Comparison of ENCODE assay signal across 8 cellular contexts in the genomic region with DNA sequence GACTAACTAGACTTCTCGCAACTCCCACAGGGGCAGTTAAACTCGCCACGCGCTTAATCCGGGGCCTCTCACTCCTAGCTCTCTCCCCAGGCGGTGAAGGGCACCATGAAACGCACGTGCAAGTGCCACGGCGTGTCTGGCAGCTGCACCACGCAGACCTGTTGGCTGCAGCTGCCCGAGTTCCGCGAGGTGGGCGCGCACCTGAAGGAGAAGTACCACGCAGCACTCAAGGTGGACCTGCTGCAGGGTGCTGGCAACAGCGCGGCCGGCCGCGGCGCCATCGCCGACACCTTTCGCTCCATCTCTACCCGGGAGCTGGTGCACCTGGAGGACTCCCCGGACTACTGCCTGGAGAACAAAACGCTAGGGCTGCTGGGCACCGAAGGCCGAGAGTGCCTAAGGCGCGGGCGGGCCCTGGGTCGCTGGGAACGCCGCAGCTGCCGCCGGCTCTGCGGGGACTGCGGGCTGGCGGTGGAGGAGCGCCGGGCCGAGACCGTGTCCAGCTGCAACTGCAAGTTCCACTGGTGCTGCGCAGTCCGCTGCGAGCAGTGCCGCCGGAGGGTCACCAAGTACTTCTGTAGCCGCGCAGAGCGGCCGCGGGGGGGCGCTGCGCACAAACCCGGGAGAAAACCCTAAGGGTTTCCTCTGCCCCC. TPM values are rescaled to one million over a fixed set of nuclear protein-coding genes. Genes with fewer than 3 reads are reported as not detected.
DNase-seq lines count a peak whose midpoint lies in the region; ATAC-seq and TF ChIP-seq lines count a peak whose summit lies in the region.

No MANE protein-coding gene starts in this region.

- H3K79me2 ChIP-seq in OCI-LY7 (ENCODE audit: insufficient read depth, low read depth, low read length): no peaks in the 10 kb centered on the region

- H3K4me2 ChIP-seq in OCI-LY7 (ENCODE audit: low read length): peak overlapping the region; percentile 82

- H3K4me1 ChIP-seq in OCI-LY7 (ENCODE audit: insufficient read depth, low read length, poor library complexity, severe bottlenecking) (peaks cover 13% of the 10 kb centered on the region), esophagus squamous epithelium (peaks cover 13 to 20% (median 14%) of the 10 kb centered on the region in 3 donors), mucosa of stomach (ENCODE audit: control insufficient read depth, insufficient read depth, low read length) (peaks cover 16% of the 10 kb centered on the region)

- peak overlapping the region; percentile 63; the same call in 1 of the 2 replicates for H2AFZ ChIP-seq in OCI-LY7 (ENCODE audit: low read length)

- H3K27ac ChIP-seq in OCI-LY7 (ENCODE audit: low read depth, low read length, poor library complexity, severe bottlenecking): no peak overlapping the region
- no peak overlapping the region for H3K27ac ChIP-seq in esophagus squamous epithelium

- TF ChIP-seq POLR2A in esophagus squamous epithelium (IDR thresholded peaks at IDR 0.05): no peak

- TF ChIP-seq CTCF in GM12872 (IDR thresholded peaks at IDR 0.05; ENCODE audit: insufficient read depth, low read depth, low read length) (peak; percentile 83), OCI-LY7 (conservative IDR thresholded peaks at IDR 0.05; ENCODE audit: low read length) (peak; percentile 88), esophagus squamous epithelium (IDR thresholded peaks at IDR 0.05) (peak; percentile 32 to 70 (median 64))

- no peak overlapping the region for H3K9ac ChIP-seq in mucosa of stomach (ENCODE audit: low read length)

- no peaks in the 10 kb centered on the region for H3K9me3 ChIP-seq in OCI-LY7 (ENCODE audit: low read length)
- no peaks in the 10 kb centered on the region for H3K9me3 ChIP-seq in esophagus squamous epithelium
- H3K9me3 ChIP-seq in mucosa of stomach (ENCODE audit: control insufficient read depth, low read length): no peaks in the 10 kb centered on the region

- H4K20me1 ChIP-seq in OCI-LY7 (ENCODE audit: insufficient read depth, low read length): no peaks in the 10 kb centered on the region

- H3K4me3 ChIP-seq in OCI-LY7 (ENCODE audit: low read depth, low read length, poor library complexity, severe bottlenecking) (peak overlapping the region; percentile 59), esophagus squamous epithelium (peak overlapping the region; percentile 35 to 72 (median 46)), mucosa of stomach (ENCODE audit: low read length) (peak overlapping the region; percentile 57)

- BruUV-seq in OCI-LY7 (replicated peaks; lab: Mats Ljungman, UMichigan): no TSS peak

- no peaks in the 10 kb centered on the region for H3K9me2 ChIP-seq in OCI-LY7 (ENCODE audit: insufficient read depth, low read length)

- no peak for ATAC-seq in GM19467 (IDR thresholded peaks at IDR 0.05; ENCODE audit: unreplicated experiment)

- WGBS in esophagus squamous epithelium, 2 donors: no CpG with 5 or more reads among the region's 59 CpGs

- intact Hi-C loops in OCI-LY7 (cut with micrococcal nuclease; ENCODE audit: unreplicated experiment): no loop called here
- intact Hi-C loops in esophagus squamous epithelium (cut with DNase I): no loop called here

- H3K36me3 ChIP-seq in OCI-LY7 (ENCODE audit: insufficient read depth, low read length): no peaks in the 10 kb centered on the region
- H3K36me3 ChIP-seq in esophagus squamous epithelium: peaks cover 0 to 29% (median 0%) of the 10 kb centered on the region in 3 donors
- no peaks in the 10 kb centered on the region for H3K36me3 ChIP-seq in mucosa of stomach (ENCODE audit: control insufficient read depth, insufficient read depth, low read length)

- POLR2A ChIA-PET in OCI-LY7 (lab: Charles Lee): interaction anchor here (0.6 to 1.8 kb wide), 2 partner anchors 12 to 394 kb away, joined by 3 to 4 read pairs; no protein-coding TSS in a partner anchor

- CTCF ChIA-PET in OCI-LY7 (lab: Charles Lee; ENCODE audit: unreplicated experiment): no interaction called here

- H3K27me3 ChIP-seq in esophagus squamous epithelium (peaks cover 0 to 65% (median 3%) of the 10 kb centered on the region in 4 donors), mucosa of stomach (ENCODE audit: control insufficient read depth, insufficient read depth, low read length) (peaks cover 31% of the 10 kb centered on the region)

- peak; percentile 54 for DNase-seq in HT1080 (ENCODE audit: low read depth)
- DNase-seq in OCI-LY7 (ENCODE audit: low spot score): peak; percentile 48
- peak; percentile 75 to 82 for DNase-seq in activated T-cell treated with anti-CD3 and anti-CD28 coated beads, Interleukin-2, amount 50 U/mL, for 48 hours
- no peak for DNase-seq in esophagus squamous epithelium (lab: John Stamatoyannopoulos, UW)
- DNase-seq in stimulated activated CD8-positive, alpha-beta memory T cell treated with anti-CD3 and anti-CD28 coated beads, Interleukin-4, amount 100 ng/mL, for 1 hour (ENCODE audit: low read depth in 2 of 2, low spot score in 1 of 2): peak; percentile 22 to 31

RNA-seq across cellular contexts. Expression of a gene that starts 19.5 kb away (rescaled TPM):
- not detected in 2 replicates for total RNA-seq in HT1080 (2014; rRNA removed; shearing (Covaris generic))
- not detected in 2 replicates for polyA plus RNA-seq in HT1080 (2015; cell fraction: cytosol; rRNA removed)
- polyA plus RNA-seq in HT1080 (2015; cell fraction: nucleus; rRNA removed): not detected in 2 replicates
- total RNA-seq in OCI-LY7 (2014; rRNA removed; shearing (Covaris generic)): not detected in 2 replicates
- total RNA-seq in OCI-LY7 (2022) (not detected in 2 replicates), esophagus squamous epithelium (not detected)

RNA-seq across cellular contexts. Expression of a gene that starts 37.4 kb away (rescaled TPM):
- 0.93 and 1.9 TPM in 2 replicates for total RNA-seq in HT1080 (2014; rRNA removed; shearing (Covaris generic))
- 0.33 and 0.67 TPM in 2 replicates for polyA plus RNA-seq in HT1080 (2015; cell fraction: cytosol; rRNA removed)
- polyA plus RNA-seq in HT1080 (2015; cell fraction: nucleus; rRNA removed): 40.9 and 42.1 TPM in 2 replicates
- total RNA-seq in OCI-LY7 (2014; rRNA removed; shearing (Covaris generic)): 12.5 and 16.4 TPM in 2 replicates
- total RNA-seq in OCI-LY7 (2022): 21.3 and 26.0 TPM in 2 replicates
- total RNA-seq in esophagus squamous epithelium: 1 to 10 TPM in 3 of 4 donors, under 1 TPM in 1; 0.85 to 7.1 (median 2.5) TPM

RNA-seq across cellular contexts. Expression of a gene that starts 47.4 kb away (rescaled TPM):
- 239 and 289 TPM in 2 replicates for total RNA-seq in HT1080 (2014; rRNA removed; shearing (Covaris generic))
- 184 and 229 TPM in 2 replicates for polyA plus RNA-seq in HT1080 (2015; cell fraction: cytosol; rRNA removed)
- 97.1 and 141 TPM in 2 replicates for polyA plus RNA-seq in HT1080 (2015; cell fraction: nucleus; rRNA removed)
- 288 and 374 TPM in 2 replicates for total RNA-seq in OCI-LY7 (2014; rRNA removed; shearing (Covaris generic))
- total RNA-seq in OCI-LY7 (2022) (209 TPM in 2 replicates), esophagus squamous epithelium (100 to 1,000 TPM; 160 to 215 (median 187) TPM)

RNA-seq across cellular contexts. Expression of a gene that starts 53.4 kb away (rescaled TPM):
- 9.0 and 9.8 TPM in 2 replicates for total RNA-seq in HT1080 (2014; rRNA removed; shearing (Covaris generic))
- 19.5 and 21.9 TPM in 2 replicates for polyA plus RNA-seq in HT1080 (2015; cell fraction: cytosol; rRNA removed)
- 34.0 and 35.5 TPM in 2 replicates for polyA plus RNA-seq in HT1080 (2015; cell fraction: nucleus; rRNA removed)
- total RNA-seq in OCI-LY7 (2014; rRNA removed; shearing (Covaris generic)): 9.1 and 10.6 TPM in 2 replicates
- 44.6 and 46.2 TPM in 2 replicates for total RNA-seq in OCI-LY7 (2022)
- total RNA-seq in esophagus squamous epithelium: 10 to 100 TPM in 3 of 4 donors, 1 to 10 TPM in 1; 8.6 to 13.2 (median 11.6) TPM
